7 cellular contexts compared by ENCODE assay signal in genomic region chr5:157990583-157991181, GRCh38.
"Had no signal": no experiment of that assay in that cellular context is flagged by ENCODE, and none has a peak within 500 bp of the region (broad histone marks: within the 10 kb centered on the region; RNA-seq: fewer than 3 reads in every experiment).

No MANE protein-coding gene starts in this region.

- DNase-seq: GM23248, GOT3, H7, IMR-90, KBM-7 had no signal

- H3K4me3 ChIP-seq: GM23248, HAP-1 had no signal

- H2AFZ ChIP-seq: GM23248 had no signal

- H3K27ac ChIP-seq: GM23248 had no signal

- H3K4me1 ChIP-seq: HAP-1 had no signal

- H3K36me3 ChIP-seq: HAP-1 had no signal

- H3K9me3 ChIP-seq: HAP-1 had no signal

- ATAC-seq: HCT116 had no signal
